Comparison of ENCODE assay signal across 9 cellular contexts in the genomic region with DNA sequence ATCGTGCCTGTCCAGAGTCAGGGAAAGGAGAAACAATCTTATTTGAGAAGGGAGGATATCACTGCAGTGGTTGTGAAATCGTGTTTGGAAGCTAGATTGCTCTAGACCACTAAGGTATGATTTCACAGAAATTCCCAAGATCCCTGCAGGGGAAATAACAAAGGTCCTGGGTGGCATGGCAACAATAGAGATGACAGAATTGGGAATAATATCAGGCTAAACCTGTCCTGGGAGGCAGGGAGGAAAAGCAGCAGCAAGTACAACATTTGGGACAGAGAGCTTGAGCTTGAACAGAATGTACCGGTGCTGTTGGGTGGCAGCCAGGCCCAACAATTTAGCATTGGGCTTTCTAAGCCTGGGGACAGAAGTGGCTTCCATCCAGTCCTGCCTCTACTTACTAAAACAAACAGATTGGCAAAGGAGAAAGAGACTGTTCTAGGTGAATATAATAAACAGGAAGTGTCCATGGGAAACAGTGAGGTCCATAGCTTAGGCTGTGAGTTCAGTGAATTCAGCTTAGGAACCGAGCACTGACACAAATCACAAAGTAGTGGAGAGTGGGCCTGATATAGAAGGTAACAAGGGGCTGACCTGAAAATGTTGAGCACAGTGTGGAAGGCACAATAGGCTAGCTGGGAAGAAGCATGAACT. TPM values are rescaled to one million over a fixed set of nuclear protein-coding genes. Genes with fewer than 3 reads are reported as not detected.
DNase-seq lines count a peak whose midpoint lies in the region; ATAC-seq and TF ChIP-seq lines count a peak whose summit lies in the region.
"Had no signal": no experiment of that assay in that cellular context is flagged by ENCODE, and none has a peak within 500 bp of the region (broad histone marks: within the 10 kb centered on the region; RNA-seq: fewer than 3 reads in every experiment).

No MANE protein-coding gene starts in this region.

- peak; percentile 81 for DNase-seq in Right ventricle myocardium inferior (ENCODE audit: missing footprints)
- no peak for DNase-seq in cardiac septum (ENCODE audit: low spot score)
- DNase-seq in head of caudate nucleus = peak in 27 of 42 donors; percentile 17 to 71 (median 41)
- DNase-seq in osteoblast (ENCODE audit: insufficient read length, low spot score, missing footprints) = no peak
- DNase-seq in aorta = peak; percentile 52 to 88
- no peak for DNase-seq in RPMI8226
- no peak for DNase-seq in NCI-H2081 (lab: John Stamatoyannopoulos, UW)
- DNase-seq: T-helper 2 cell had no signal

- H4K20me1 ChIP-seq in osteoblast (ENCODE audit: insufficient read depth, low read length) = no peaks in the 10 kb centered on the region

- peak overlapping the region; percentile 13 for H2AFZ ChIP-seq in osteoblast (ENCODE audit: low read length)

- 4% methylated on average over 4 of the region's 4 CpGs for WGBS in aorta, 2 donors

- H3K4me3 ChIP-seq in osteoblast (ENCODE audit: insufficient read depth, low read length) = no peak overlapping the region
- no peak overlapping the region for H3K4me3 ChIP-seq in aorta (ENCODE audit: low read length in 2 of 2)

- no peak overlapping the region for H3K27ac ChIP-seq in osteoblast (ENCODE audit: low read depth, low read length)
- H3K27ac ChIP-seq in aorta (ENCODE audit: low read depth in 1 of 2, low read length in 2 of 2) = peak overlapping the region; percentile 92 to 93

- H3K4me1 ChIP-seq in osteoblast (ENCODE audit: insufficient read depth, low read length) (no peaks in the 10 kb centered on the region), aorta (ENCODE audit: control insufficient read depth in 1 of 2, insufficient read depth in 2 of 2, low read length in 2 of 2) (peaks cover 10% of the 10 kb centered on the region in 2 donors)

- no peaks in the 10 kb centered on the region for H3K27me3 ChIP-seq in osteoblast (ENCODE audit: insufficient read depth, low read length)
- no peaks in the 10 kb centered on the region for H3K27me3 ChIP-seq in aorta (ENCODE audit: control insufficient read depth in 1 of 2, insufficient read depth in 2 of 2, low read length in 1 of 2)

- ATAC-seq in Right ventricle myocardium inferior = peak; percentile 90
- ATAC-seq in aorta (ENCODE audit: low FRiP score) = peak; percentile 83
- no peak for ATAC-seq in HG03039 (IDR thresholded peaks at IDR 0.05; ENCODE audit: unreplicated experiment)

- no peak for TF ChIP-seq CTCF in osteoblast (IDR thresholded peaks at IDR 0.05; ENCODE audit: extremely low read depth, low read depth, low read length)

- H3K79me2 ChIP-seq in osteoblast (ENCODE audit: insufficient read depth, low read length) = no peaks in the 10 kb centered on the region

- H3K36me3 ChIP-seq in osteoblast (ENCODE audit: insufficient read depth, low read length) (no peaks in the 10 kb centered on the region), aorta (ENCODE audit: control insufficient read depth in 1 of 2, insufficient read depth in 2 of 2, low read length in 1 of 2) (no peaks in the 10 kb centered on the region)

- H3K4me2 ChIP-seq in osteoblast (ENCODE audit: insufficient read depth, low read length) = no peak overlapping the region

- no peaks in the 10 kb centered on the region for H3K9me3 ChIP-seq in osteoblast (ENCODE audit: low read depth, low read length)
- H3K9me3 ChIP-seq in aorta (ENCODE audit: control insufficient read depth, low read length) = no peaks in the 10 kb centered on the region

- intact Hi-C loops in Right ventricle myocardium inferior (cut with DNase I) = loop anchor here (1.0 to 2.0 kb wide), 2 partner anchors 16 to 36 kb away; no protein-coding TSS in a partner anchor
- intact Hi-C loops in cardiac septum (cut with DNase I) = loop anchor here (2.0 to 5.0 kb wide), 2 partner anchors 16 to 114 kb away; no protein-coding TSS in a partner anchor
- intact Hi-C loops in head of caudate nucleus (cut with DNase I) = no loop called here
- intact Hi-C loops in aorta (cut with DNase I) = no loop called here

RNA-seq across cellular contexts. Expression of a gene that starts 16.9 kb away (rescaled TPM):
- total RNA-seq in Right ventricle myocardium inferior (29.8 TPM), cardiac septum (32.0 TPM), osteoblast (6.2 and 7.6 TPM in 2 replicates), aorta (10 to 100 TPM; 51.1 to 70.7 TPM)
- 1 to 10 TPM; 4.5 to 8.2 TPM for polyA plus RNA-seq in aorta

Comparison
In these comparisons a context has a peak if more than half of its experiments do, and no peak if none do; other contexts are left out.
1. DNase-seq: peak in Right ventricle myocardium inferior (single experiment), head of caudate nucleus (27 of 42) and aorta (2 of 2); none in cardiac septum (single experiment), osteoblast (single experiment), RPMI8226 (single experiment) and NCI-H2081 (0 of 2).
2. intact Hi-C loops: an anchor here in Right ventricle myocardium inferior (1.0 to 2.0 kb wide) and cardiac septum (2.0 to 5.0 kb wide); none called in head of caudate nucleus and aorta.